ENCODE assay signal across 21 cellular contexts in genomic region chr11:116329354-116330090, GRCh38.
A peak's percentile ranks its signal among the peaks of the same experiment; 100 is the strongest.
DNase-seq lines count a peak whose midpoint lies in the region; ATAC-seq and TF ChIP-seq lines count a peak whose summit lies in the region.
"Had no signal": no experiment of that assay in that cellular context is flagged by ENCODE, and none has a peak within 500 bp of the region (broad histone marks: within the 10 kb centered on the region; RNA-seq: fewer than 3 reads in every experiment).

No MANE protein-coding gene starts in this region.

- TF ChIP-seq EP300 in ovary (IDR thresholded peaks at IDR 0.05): no peak

- 94 to 96% methylated on average over 6 to 9 of the region's 9 CpGs for WGBS in endodermal cell (ENCODE audit: insufficient coverage in 1 of 2, insufficient read length in 1 of 2), 2 experiments
- WGBS in testis, 2 donors: 82 to 84% methylated on average over 9 of the region's 9 CpGs
- 74 to 79% (median 76%) methylated on average over 9 of the region's 9 CpGs for WGBS in ovary, 3 donors

- H3K4me1 ChIP-seq in endodermal cell (ENCODE audit: control insufficient read depth, insufficient read depth, low read length) (no peaks in the 10 kb centered on the region), testis (no peaks in the 10 kb centered on the region), ovary (ENCODE audit: insufficient read depth) (no peaks in the 10 kb centered on the region)
- H3K4me1 ChIP-seq: BLaER1 had no signal

- no peak overlapping the region for H3K4me3 Mint-ChIP-seq in endodermal cell
- H3K4me3 Mint-ChIP-seq: CD14-positive monocyte; CD8-positive, alpha-beta T cell had no signal

- H3K27me3 Mint-ChIP-seq in endodermal cell (ENCODE audit: insufficient read depth): peaks cover 3% of the 10 kb centered on the region

- H3K27ac ChIP-seq in endodermal cell (ENCODE audit: low read depth, low read length) (no peak overlapping the region), testis (no peak overlapping the region), ovary (no peak overlapping the region)
- H3K27ac ChIP-seq: BLaER1, GM23248, HL-60 had no signal

- H3K4me3 ChIP-seq in endodermal cell (ENCODE audit: low read length): no peak overlapping the region
- no peak overlapping the region for H3K4me3 ChIP-seq in testis
- H3K4me3 ChIP-seq in ovary: no peak overlapping the region
- H3K4me3 ChIP-seq: BLaER1, GM23248 had no signal

- intact Hi-C loops in testis (cut with DNase I; ENCODE audit: low total_unique reads): no loop called here
- intact Hi-C loops in ovary (cut with DNase I): no loop called here

- ATAC-seq in GM21576 (IDR thresholded peaks at IDR 0.05; ENCODE audit: unreplicated experiment): no peak
- ATAC-seq: CD8-positive, alpha-beta T cell; HepG2 had no signal

- H3K4me1 Mint-ChIP-seq in endodermal cell: peaks cover 7% of the 10 kb centered on the region

- H3K9me3 Mint-ChIP-seq in endodermal cell: no peaks in the 10 kb centered on the region
- H3K9me3 Mint-ChIP-seq: CD8-positive, alpha-beta T cell had no signal

- TF ChIP-seq POLR2A in testis (IDR thresholded peaks at IDR 0.05) (no peak), ovary (IDR thresholded peaks at IDR 0.05) (no peak)

- no peaks in the 10 kb centered on the region for H3K9me3 ChIP-seq in endodermal cell (ENCODE audit: control insufficient read depth, low read length)
- no peaks in the 10 kb centered on the region for H3K9me3 ChIP-seq in testis
- no peaks in the 10 kb centered on the region for H3K9me3 ChIP-seq in ovary
- H3K9me3 ChIP-seq: BLaER1 had no signal

- no peaks in the 10 kb centered on the region for H3K27me3 ChIP-seq in endodermal cell (ENCODE audit: control insufficient read depth, insufficient read depth, low read length, poor library complexity, severe bottlenecking)
- no peaks in the 10 kb centered on the region for H3K27me3 ChIP-seq in testis
- no peaks in the 10 kb centered on the region for H3K27me3 ChIP-seq in ovary
- H3K27me3 ChIP-seq: BLaER1 had no signal

- no peak overlapping the region for H3K27ac Mint-ChIP-seq in endodermal cell
- H3K27ac Mint-ChIP-seq: CD14-positive monocyte; CD8-positive, alpha-beta T cell; IgD-negative memory B cell had no signal

- H3K36me3 Mint-ChIP-seq in endodermal cell (ENCODE audit: low read depth): no peaks in the 10 kb centered on the region
- H3K36me3 Mint-ChIP-seq: CD14-positive monocyte; CD8-positive, alpha-beta T cell had no signal

- H3K9ac ChIP-seq in endodermal cell (ENCODE audit: extremely low read depth, low read length, poor library complexity, severe bottlenecking): no peak overlapping the region
- H3K9ac ChIP-seq: BLaER1, GM23248 had no signal

- peak; percentile 23 for DNase-seq in GM03348 (ENCODE audit: low spot score)
- peak; percentile 39 for DNase-seq in MV-4-11 (lab: John Stamatoyannopoulos, UW)
- peak; percentile 20 for DNase-seq in endodermal cell
- peak; percentile 21 for DNase-seq in testis
- no peak for DNase-seq in ovary
- no peak for DNase-seq in NOMO-1 treated with DMSO at 0.1 percent for 48 hours (lab: John Stamatoyannopoulos, UW; ENCODE audit: unreplicated experiment)
- DNase-seq in HT-29 (ENCODE audit: low spot score): no peak
- DNase-seq: 8988T; Calu3; CD8-positive, alpha-beta T cell; DMS53; DND-41; EL; GM23248; HCEC 1CT had no signal

- no peaks in the 10 kb centered on the region for H3K36me3 ChIP-seq in endodermal cell (ENCODE audit: control insufficient read depth, insufficient read depth, low read length)
- no peaks in the 10 kb centered on the region for H3K36me3 ChIP-seq in testis (ENCODE audit: low read depth, missing control alignments)
- H3K36me3 ChIP-seq in ovary: no peaks in the 10 kb centered on the region
- H3K36me3 ChIP-seq: BLaER1 had no signal

- TF ChIP-seq CTCF in endodermal cell (conservative IDR thresholded peaks at IDR 0.05): no peak
- no peak for TF ChIP-seq CTCF in testis (IDR thresholded peaks at IDR 0.05)
- TF ChIP-seq CTCF in ovary (IDR thresholded peaks at IDR 0.05): no peak

Comparison
In these comparisons a context has a peak if more than half of its experiments do, and no peak if none do; other contexts are left out.
1. DNase-seq: peak in GM03348 (single experiment), MV-4-11 (single experiment), endodermal cell (single experiment) and testis (single experiment); none in ovary (0 of 5), NOMO-1 treated with DMSO at 0.1 percent for 48 hours (single experiment) and HT-29 (single experiment).